In genomic region chr7:55348502-55348901, GRCh38 we compare ENCODE assay signal across 14 cellular contexts. TPM values are rescaled to one million over a fixed set of nuclear protein-coding genes. Genes with fewer than 3 reads are reported as not detected.
DNase-seq lines count a peak whose midpoint lies in the region; ATAC-seq, FAIRE-seq and TF ChIP-seq lines count a peak whose summit lies in the region.
"Had no signal": no experiment of that assay in that cellular context is flagged by ENCODE, and none has a peak within 500 bp of the region (broad histone marks: within the 10 kb centered on the region; RNA-seq: fewer than 3 reads in every experiment).

No MANE protein-coding gene starts in this region.

- CTCF ChIA-PET in endothelial cell of umbilical vein (lab: Charles Lee) = interaction anchor here (1.0 to 2.1 kb wide), 4 partner anchors 14 to 75 kb away, joined by 3 to 8 read pairs (median 4); no protein-coding TSS in a partner anchor

- H3K9me3 ChIP-seq in RWPE2 (ENCODE audit: severe bottlenecking) (no peaks in the 10 kb centered on the region), endothelial cell of umbilical vein (replicated peaks; ENCODE audit: control insufficient read depth, insufficient read depth, low read length) (no peaks in the 10 kb centered on the region), uterus (no peaks in the 10 kb centered on the region)
- H3K9me3 ChIP-seq in effector memory CD4-positive, alpha-beta T cell (ENCODE audit: control insufficient read depth, low read length) = no peaks in the 10 kb centered on the region
- H3K9me3 ChIP-seq: prostate gland had no signal

- intact Hi-C loops in endothelial cell of umbilical vein (cut with micrococcal nuclease) (loop anchor here (1.0 to 5.0 kb wide), 2 partner anchors 17 to 69 kb away; partner anchors contain the start of gene LANCL2), uterus (cut with DNase I; ENCODE audit: low total_unique reads) (no loop called here)

- H3K4me2 ChIP-seq in endothelial cell of umbilical vein (ENCODE audit: insufficient read depth, low read length) = peak overlapping the region; percentile 67
- H3K4me2 ChIP-seq: BLaER1 had no signal

- no peak for TF ChIP-seq CTCF in RWPE2 (IDR thresholded peaks at IDR 0.05; ENCODE audit: poor library complexity, severe bottlenecking)
- no peak for TF ChIP-seq CTCF in endothelial cell of umbilical vein (IDR thresholded peaks at IDR 0.05; ENCODE audit: extremely low read depth in 1 of 2, insufficient read depth in 1 of 2, low read depth in 1 of 2, low read length in 2 of 2)
- no peak for TF ChIP-seq CTCF in uterus (IDR thresholded peaks at IDR 0.05)

- H3K4me1 ChIP-seq in RWPE2 (ENCODE audit: insufficient read depth, poor library complexity, severe bottlenecking) = peaks cover 7% of the 10 kb centered on the region
- peaks cover 20% of the 10 kb centered on the region for H3K4me1 ChIP-seq in endothelial cell of umbilical vein (ENCODE audit: control insufficient read depth, extremely low read depth, insufficient read depth, low read length)
- H3K4me1 ChIP-seq in uterus = no peaks in the 10 kb centered on the region
- H3K4me1 ChIP-seq in effector memory CD4-positive, alpha-beta T cell (ENCODE audit: control insufficient read depth, insufficient read depth, low read length, poor library complexity, severe bottlenecking) = no peaks in the 10 kb centered on the region
- H3K4me1 ChIP-seq: BLaER1, prostate gland had no signal

- DNase-seq in stimulated activated naive CD8-positive, alpha-beta T cell treated with anti-CD3 and anti-CD28 coated beads, Interleukin-15, amount 100 ng/mL, for 72 hours = no peak
- DNase-seq in stimulated activated naive CD8-positive, alpha-beta T cell treated with anti-CD3 and anti-CD28 coated beads, Interleukin-15, Interleukin-2, amounts not matched to agents 100 U/mL and 50 U/mL, for 24 hours = no peak
- DNase-seq in RWPE2 (ENCODE audit: low spot score) = no peak
- peak; percentile 39 for DNase-seq in endothelial cell of umbilical vein (ENCODE audit: low read depth, low spot score)
- DNase-seq in uterus = no peak
- no peak for DNase-seq in effector memory CD4-positive, alpha-beta T cell
- DNase-seq: activated CD4-positive, alpha-beta T cell treated with anti-CD3 and anti-CD28 coated beads, Interleukin-2, amount 50 U/mL, for 4 hours; amygdala; NCI-H345 had no signal

- TF ChIP-seq POLR2A in endothelial cell of umbilical vein (IDR thresholded peaks at IDR 0.05; ENCODE audit: low read depth, low read length) (no peak), uterus (IDR thresholded peaks at IDR 0.05) (no peak)

- H3K36me3 ChIP-seq in RWPE2 (ENCODE audit: low read depth) (no peaks in the 10 kb centered on the region), endothelial cell of umbilical vein (ENCODE audit: control insufficient read depth in 2 of 2, extremely low read depth in 1 of 2, insufficient read depth in 2 of 2, low read length in 2 of 2) (no peaks in the 10 kb centered on the region), uterus (no peaks in the 10 kb centered on the region)
- H3K36me3 ChIP-seq in effector memory CD4-positive, alpha-beta T cell (ENCODE audit: control insufficient read depth, insufficient read depth, low read length) = no peaks in the 10 kb centered on the region
- H3K36me3 ChIP-seq: BLaER1, prostate gland had no signal

- H3K4me3 ChIP-seq in RWPE2 (ENCODE audit: severe bottlenecking) (no peak overlapping the region), endothelial cell of umbilical vein (replicated peaks in 1 of 3; ENCODE audit: insufficient read depth in 1 of 3, low read depth in 1 of 3, low read length in 3 of 3) (peak overlapping the region in 1 of 3 experiments; percentile 36), uterus (no peak overlapping the region)
- H3K4me3 ChIP-seq in effector memory CD4-positive, alpha-beta T cell (ENCODE audit: insufficient read depth, low read depth, low read length, poor library complexity, severe bottlenecking) = no peak overlapping the region
- H3K4me3 ChIP-seq: BLaER1, prostate gland had no signal

- no peaks in the 10 kb centered on the region for H3K79me2 ChIP-seq in endothelial cell of umbilical vein (ENCODE audit: control insufficient read depth, insufficient read depth, low read length)

- H2AFZ ChIP-seq in endothelial cell of umbilical vein (ENCODE audit: low read depth, low read length) = no peak overlapping the region

- H3K27ac Mint-ChIP-seq in stimulated activated naive CD8-positive, alpha-beta T cell treated with anti-CD3 and anti-CD28 coated beads, Interleukin-15, amount 100 ng/mL, for 72 hours = no peak overlapping the region

- dilution Hi-C loops in endothelial cell of umbilical vein (cut with MboI; ENCODE audit: extremely low pct_ligation_motif_present, low sequenced_read_pairs) = no loop called here

- H3K9me1 ChIP-seq in endothelial cell of umbilical vein (replicated peaks; ENCODE audit: control insufficient read depth, extremely low read depth, insufficient read depth, low read length) = no peaks in the 10 kb centered on the region

- H3K9ac ChIP-seq in endothelial cell of umbilical vein (replicated peaks; ENCODE audit: extremely low read depth, insufficient read depth, low read length) = no peak overlapping the region
- H3K9ac ChIP-seq: BLaER1 had no signal

- H4K20me1 ChIP-seq in endothelial cell of umbilical vein (replicated peaks; ENCODE audit: control insufficient read depth, extremely low read depth, insufficient read depth, low read length) = no peaks in the 10 kb centered on the region
- H4K20me1 ChIP-seq: BLaER1 had no signal

- no peaks in the 10 kb centered on the region for H3K9me3 Mint-ChIP-seq in stimulated activated naive CD8-positive, alpha-beta T cell treated with anti-CD3 and anti-CD28 coated beads, Interleukin-15, amount 100 ng/mL, for 72 hours

- peaks cover 32% of the 10 kb centered on the region for H3K27me3 Mint-ChIP-seq in stimulated activated naive CD8-positive, alpha-beta T cell treated with anti-CD3 and anti-CD28 coated beads, Interleukin-15, amount 100 ng/mL, for 72 hours

- H3K27me3 ChIP-seq in RWPE2 (ENCODE audit: insufficient read depth, poor library complexity, severe bottlenecking) = peaks cover 6% of the 10 kb centered on the region
- H3K27me3 ChIP-seq in endothelial cell of umbilical vein (ENCODE audit: control insufficient read depth in 2 of 2, insufficient read depth in 2 of 2, low read length in 2 of 2) = no peaks in the 10 kb centered on the region
- H3K27me3 ChIP-seq in uterus = no peaks in the 10 kb centered on the region
- H3K27me3 ChIP-seq in effector memory CD4-positive, alpha-beta T cell (replicated peaks; ENCODE audit: control insufficient read depth, insufficient read depth, low read length, poor library complexity, severe bottlenecking) = no peaks in the 10 kb centered on the region
- H3K27me3 ChIP-seq: BLaER1 had no signal

- peak; percentile 88 for FAIRE-seq in endothelial cell of umbilical vein (lab: Jason Lieb, UNC)
- FAIRE-seq: frontal cortex had no signal

- H3K4me1 Mint-ChIP-seq in stimulated activated naive CD8-positive, alpha-beta T cell treated with anti-CD3 and anti-CD28 coated beads, Interleukin-15, amount 100 ng/mL, for 72 hours = no peaks in the 10 kb centered on the region

- POLR2A ChIA-PET in endothelial cell of umbilical vein (lab: Charles Lee) = no interaction called here

- H3K27ac ChIP-seq in RWPE2 (ENCODE audit: poor library complexity, severe bottlenecking) (no peak overlapping the region), endothelial cell of umbilical vein (ENCODE audit: insufficient read depth, low read depth, low read length) (peak overlapping the region; percentile 51), uterus (peak overlapping the region; percentile 62 to 67)
- H3K27ac ChIP-seq in effector memory CD4-positive, alpha-beta T cell (ENCODE audit: insufficient read depth, low read length, poor library complexity, severe bottlenecking) = no peak overlapping the region
- H3K27ac ChIP-seq: BLaER1, prostate gland had no signal

- no TSS peak for BruUV-seq in endothelial cell of umbilical vein (replicated peaks; lab: Mats Ljungman, UMichigan)

- no peak overlapping the region for H3K4me3 Mint-ChIP-seq in stimulated activated naive CD8-positive, alpha-beta T cell treated with anti-CD3 and anti-CD28 coated beads, Interleukin-15, amount 100 ng/mL, for 72 hours

- ATAC-seq in stimulated activated naive CD8-positive, alpha-beta T cell treated with anti-CD3 and anti-CD28 coated beads, Interleukin-15, amount 100 ng/mL, for 72 hours = peak; percentile 61
- ATAC-seq in stimulated activated naive CD8-positive, alpha-beta T cell treated with anti-CD3 and anti-CD28 coated beads, Interleukin-15, Interleukin-2, amounts not matched to agents 100 U/mL and 50 U/mL, for 24 hours = no peak
- peak; percentile 86 for ATAC-seq in RWPE2 (ENCODE audit: low read depth)
- no peak for ATAC-seq in GM19463 (IDR thresholded peaks at IDR 0.05; ENCODE audit: unreplicated experiment)
- ATAC-seq in GM18870 (IDR thresholded peaks at IDR 0.05; ENCODE audit: unreplicated experiment) = no peak

TF ChIP-seq in endothelial cell of umbilical vein, 7 proteins besides CTCF, POLR2A, EP300 and RAD21:
- TF ChIP-seq EZH2 (IDR thresholded peaks at IDR 0.05; ENCODE audit: borderline replicate concordance, low read depth, low read length, severe bottlenecking) (no peak), POLR2AphosphoS5 (IDR thresholded peaks at IDR 0.05; ENCODE audit: insufficient read depth, low read depth, low read length) (no peak), MYC (IDR thresholded peaks at IDR 0.05; ENCODE audit: low read depth, low read length) (no peak), JUN (IDR thresholded peaks at IDR 0.05; ENCODE audit: borderline replicate concordance, insufficient read depth, insufficient read length, low read depth) (peak; percentile 57), MAX (IDR thresholded peaks at IDR 0.05; ENCODE audit: insufficient read depth, insufficient read length) (no peak), GATA2 (IDR thresholded peaks at IDR 0.05; ENCODE audit: insufficient read depth, insufficient read length, low read depth, low read length) (peak; percentile 95), FOS (IDR thresholded peaks at IDR 0.05; ENCODE audit: borderline replicate concordance, insufficient read depth, low read length) (peak; percentile 61)

RNA-seq across cellular contexts. Expression of gene LANCL2, which starts 16.6 kb away (rescaled TPM):
- total RNA-seq in endothelial cell of umbilical vein = 19.2 and 19.6 TPM in 2 replicates
- polyA plus RNA-seq in endothelial cell of umbilical vein = 18.8 and 25.3 TPM in 2 replicates
- 22.1 and 25.4 TPM in 2 replicates for polyA plus RNA-seq in endothelial cell of umbilical vein (2011; cell fraction: cytosol; rRNA removed)
- polyA plus RNA-seq in endothelial cell of umbilical vein (2011; cell fraction: nucleus; rRNA removed) = 20.7 and 29.5 TPM in 2 replicates
- 11.2 and 16.6 TPM in 2 replicates for polyA plus RNA-seq in endothelial cell of umbilical vein (2012)
- 34.6 and 41.5 TPM in 2 replicates for polyA minus RNA-seq in endothelial cell of umbilical vein
- 8.1 TPM for polyA minus RNA-seq in endothelial cell of umbilical vein (2011; cell fraction: cytosol; rRNA and poly(A)+ RNA removed)
- polyA minus RNA-seq in endothelial cell of umbilical vein (2011; cell fraction: nucleus; rRNA and poly(A)+ RNA removed) = 11.8 and 14.5 TPM in 2 replicates
- total RNA-seq in uterus = 10 to 100 TPM in 1 of 4 donors, 1 to 10 TPM in 3; 3.5 to 31.4 (median 6.7) TPM

Comparison
In these comparisons a context has a peak if more than half of its experiments do, and no peak if none do; other contexts are left out.
1. ATAC-seq: peak in stimulated activated naive CD8-positive, alpha-beta T cell treated with anti-CD3 and anti-CD28 coated beads, Interleukin-15, amount 100 ng/mL, for 72 hours (single experiment) and RWPE2 (single experiment); none in stimulated activated naive CD8-positive, alpha-beta T cell treated with anti-CD3 and anti-CD28 coated beads, Interleukin-15, Interleukin-2, amounts not matched to agents 100 U/mL and 50 U/mL, for 24 hours (single experiment), GM19463 (single experiment) and GM18870 (single experiment).
2. H3K27ac ChIP-seq: peak in endothelial cell of umbilical vein (single experiment) and uterus (2 of 2); none in RWPE2 (single experiment) and effector memory CD4-positive, alpha-beta T cell (single experiment).